8 cellular contexts compared by ENCODE assay signal in genomic region chr22:19986011-19986409, GRCh38. TPM values are rescaled to one million over a fixed set of nuclear protein-coding genes. Genes with fewer than 3 reads are reported as not detected.
DNase-seq lines count a peak whose midpoint lies in the region; ATAC-seq and TF ChIP-seq lines count a peak whose summit lies in the region.

No MANE protein-coding gene starts in this region.

- H3K27me3 ChIP-seq in Caco-2 (replicated peaks; ENCODE audit: control insufficient read depth, insufficient read depth, low read length) (no peaks in the 10 kb centered on the region), WERI-Rb-1 (ENCODE audit: insufficient read depth, low read depth, severe bottlenecking) (no peaks in the 10 kb centered on the region), rectal smooth muscle tissue (ENCODE audit: control insufficient read depth, insufficient read depth, low read length) (no peaks in the 10 kb centered on the region)

- no TSS peak for BruUV-seq in Caco-2 (replicated peaks; lab: Mats Ljungman, UMichigan)

- POLR2A ChIA-PET in Caco-2 (lab: Charles Lee): interaction anchor here (0.5 kb wide), 1 partner anchor 23 kb away, joined by 4 read pairs; no protein-coding TSS in a partner anchor

- no peaks in the 10 kb centered on the region for H3K9me3 ChIP-seq in Caco-2
- H3K9me3 ChIP-seq in WERI-Rb-1 (ENCODE audit: severe bottlenecking): no peaks in the 10 kb centered on the region

- no peak overlapping the region for H3K27ac Mint-ChIP-seq in Caco-2 (ENCODE audit: unreplicated experiment)

- no peak for TF ChIP-seq CTCF in Caco-2 (IDR thresholded peaks at IDR 0.05; ENCODE audit: insufficient read depth in 1 of 2, low read depth in 1 of 2, low read length in 1 of 2, severe bottlenecking in 1 of 2, unreplicated experiment in 1 of 2)
- no peak for TF ChIP-seq CTCF in WERI-Rb-1 (IDR thresholded peaks at IDR 0.05; ENCODE audit: low read depth, low read length)

- intact Hi-C loops in Caco-2 (cut with micrococcal nuclease; ENCODE audit: unreplicated experiment) (no loop called here), left ventricle myocardium superior (cut with micrococcal nuclease) (no loop called here)

- CTCF ChIA-PET in Caco-2 (lab: Charles Lee): no interaction called here

- H3K9me3 Mint-ChIP-seq in Caco-2 (ENCODE audit: unreplicated experiment): no peaks in the 10 kb centered on the region

- H3K4me3 Mint-ChIP-seq in Caco-2 (ENCODE audit: unreplicated experiment): peak overlapping the region; percentile 40

- H3K36me3 ChIP-seq in Caco-2 (ENCODE audit: control insufficient read depth, insufficient read depth, low read length): no peaks in the 10 kb centered on the region
- peaks cover 9% of the 10 kb centered on the region; the same call in 1 of the 2 replicates for H3K36me3 ChIP-seq in WERI-Rb-1
- no peaks in the 10 kb centered on the region for H3K36me3 ChIP-seq in rectal smooth muscle tissue (ENCODE audit: control insufficient read depth, insufficient read depth, low read length)

- no peak overlapping the region for H3K9ac ChIP-seq in rectal smooth muscle tissue (ENCODE audit: low read length)

- H3K36me3 Mint-ChIP-seq in Caco-2 (ENCODE audit: insufficient read depth, unreplicated experiment): no peaks in the 10 kb centered on the region

- H3K27ac ChIP-seq in WERI-Rb-1: no peak overlapping the region
- peak overlapping the region; percentile 72 for H3K27ac ChIP-seq in rectal smooth muscle tissue (ENCODE audit: low read depth, low read length)

- H3K4me1 ChIP-seq in Caco-2 (no peaks in the 10 kb centered on the region), rectal smooth muscle tissue (ENCODE audit: control insufficient read depth, insufficient read depth, low read length) (peaks cover 22% of the 10 kb centered on the region)

- H3K4me3 ChIP-seq in Caco-2 (ENCODE audit: low read depth, low read length): peak overlapping the region; percentile 50; the same call in 1 of the 2 replicates
- peak overlapping the region; percentile 60 for H3K4me3 ChIP-seq in WERI-Rb-1 (ENCODE audit: low read depth, low read length)
- H3K4me3 ChIP-seq in rectal smooth muscle tissue (ENCODE audit: low read length): peak overlapping the region; percentile 76

- DNase-seq in Caco-2 (no peak), WERI-Rb-1 (no peak), left ventricle myocardium superior (peak; percentile 13), NCI-H510A (lab: John Stamatoyannopoulos, UW) (no peak), amygdala (lab: John Stamatoyannopoulos, UW) (no peak), iPS-NIHi7 (ENCODE audit: extremely low spot score) (no peak), superior temporal gyrus (ENCODE audit: extremely low spot score) (no peak)

- no peaks in the 10 kb centered on the region for H3K27me3 Mint-ChIP-seq in Caco-2 (ENCODE audit: insufficient read depth, unreplicated experiment)

- ATAC-seq in left ventricle myocardium superior: no peak

- H3K4me1 Mint-ChIP-seq in Caco-2 (ENCODE audit: low read depth, unreplicated experiment): no peaks in the 10 kb centered on the region

RNA-seq across cellular contexts. Expression of gene ARVCF, which starts 30.6 kb away (rescaled TPM):
- total RNA-seq in Caco-2 (2022) (9.8 and 12.0 TPM in 2 replicates), left ventricle myocardium superior (26.8 TPM)

RNA-seq across cellular contexts. Expression of gene TANGO2, which starts 34.9 kb away (rescaled TPM):
- 23.9 and 26.6 TPM in 2 replicates for total RNA-seq in Caco-2 (2022)
- 71.5 TPM for total RNA-seq in left ventricle myocardium superior

RNA-seq across cellular contexts. Expression of gene TXNRD2, which starts 44.4 kb away (rescaled TPM):
- total RNA-seq in Caco-2 (2022) (44.8 and 47.0 TPM in 2 replicates), left ventricle myocardium superior (42.4 TPM)

RNA-seq across cellular contexts. Expression of gene COMT, which starts 44.4 kb away (rescaled TPM):
- total RNA-seq in Caco-2 (2022) (96.0 and 103 TPM in 2 replicates), left ventricle myocardium superior (83.4 TPM)
